In the genomic region with DNA sequence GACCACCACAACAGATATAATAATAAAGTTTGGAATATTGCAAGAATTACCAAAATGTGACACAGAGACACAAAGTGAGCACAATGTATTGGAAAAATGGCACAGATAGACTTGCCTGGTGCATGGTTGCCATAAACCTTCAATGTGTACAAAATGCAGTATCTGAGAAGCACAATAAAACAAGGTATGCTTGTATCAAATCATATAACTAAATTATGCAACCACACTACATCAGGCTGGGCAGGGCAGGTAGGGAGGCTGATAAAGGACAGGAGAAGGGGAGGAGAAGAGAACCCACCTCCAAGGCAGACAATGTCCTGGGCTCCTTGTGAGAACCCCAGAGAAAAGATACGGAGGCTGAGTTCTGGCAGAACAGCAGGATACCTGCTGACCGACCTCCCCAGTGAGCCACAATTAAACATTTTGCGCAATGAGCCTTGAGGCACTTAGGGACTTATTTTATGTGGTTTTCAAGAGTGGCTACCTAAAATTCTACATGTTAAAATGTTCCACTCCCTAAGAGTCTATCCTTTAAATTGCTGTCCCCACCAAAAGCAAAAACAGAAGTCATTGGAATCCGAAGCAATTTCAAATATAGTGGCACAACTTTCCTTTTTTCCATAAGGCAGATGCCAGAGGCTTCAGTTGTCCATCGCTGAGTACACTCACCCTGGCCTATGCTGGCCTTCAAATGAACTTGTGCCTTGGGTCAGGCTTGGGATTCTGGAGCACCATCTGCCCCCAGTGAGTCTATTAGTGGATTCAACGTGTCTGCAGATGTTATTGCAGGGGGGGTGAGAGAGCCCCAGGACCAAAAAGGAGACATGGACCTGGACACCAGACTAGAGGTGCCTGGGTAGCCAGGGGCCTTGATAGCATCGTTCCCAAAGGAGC, we compare ENCODE assay signal across 25 cellular contexts. TPM values are rescaled to one million over a fixed set of nuclear protein-coding genes. Genes with fewer than 3 reads are reported as not detected.
DNase-seq lines count a peak whose midpoint lies in the region; ATAC-seq and TF ChIP-seq lines count a peak whose summit lies in the region.
"Had no signal": no experiment of that assay in that cellular context is flagged by ENCODE, and none has a peak within 500 bp of the region (broad histone marks: within the 10 kb centered on the region; RNA-seq: fewer than 3 reads in every experiment).

No MANE protein-coding gene starts in this region.

- H3K36me3 ChIP-seq in Caco-2 (ENCODE audit: control insufficient read depth, insufficient read depth, low read length) = 0 out of 2 replicates have a peak, but pooled peaks cover 1% of the 10 kb centered on the region
- H3K36me3 ChIP-seq in naive thymus-derived CD4-positive, alpha-beta T cell (ENCODE audit: control insufficient read depth in 2 of 3, insufficient read depth in 3 of 3, low read length in 3 of 3) = no peaks in the 10 kb centered on the region
- H3K36me3 ChIP-seq: heart left ventricle, SJCRH30 had no signal

- peaks cover 34% of the 10 kb centered on the region for H3K36me3 Mint-ChIP-seq in activated CD4-positive, alpha-beta T cell treated with anti-CD3 and anti-CD28 coated beads, Interleukin-2, amount 10 ng/mL, durations not matched to agents 7 days and 5 days (ENCODE audit: low read depth)
- H3K36me3 Mint-ChIP-seq in Caco-2 (ENCODE audit: insufficient read depth, unreplicated experiment) (peaks cover 18% of the 10 kb centered on the region), CD14-positive monocyte (peaks cover 3 to 13% of the 10 kb centered on the region in 2 donors)
- peaks cover 0 to 25% (median 5%) of the 10 kb centered on the region in 5 donors for H3K36me3 Mint-ChIP-seq in naive thymus-derived CD4-positive, alpha-beta T cell

- H3K27ac Mint-ChIP-seq in activated CD4-positive, alpha-beta T cell treated with anti-CD3 and anti-CD28 coated beads, Interleukin-2, amount 10 ng/mL, durations not matched to agents 7 days and 5 days = peak overlapping the region; percentile 54
- H3K27ac Mint-ChIP-seq in Caco-2 (ENCODE audit: unreplicated experiment) (peak overlapping the region; percentile 99), CD14-positive monocyte (peak overlapping the region in 3 of 7 donors; percentile 42 to 65 (median 50))
- H3K27ac Mint-ChIP-seq in naive thymus-derived CD4-positive, alpha-beta T cell = peak overlapping the region in 4 of 9 donors; percentile 48 to 65 (median 59)
- H3K27ac Mint-ChIP-seq: HFFc6 had no signal

- no peak overlapping the region for H3K27ac ChIP-seq in naive thymus-derived CD4-positive, alpha-beta T cell (ENCODE audit: low read depth, low read length)
- H3K27ac ChIP-seq: coronary artery, heart left ventricle, SJCRH30 had no signal

- H3K9me3 Mint-ChIP-seq in activated CD4-positive, alpha-beta T cell treated with anti-CD3 and anti-CD28 coated beads, Interleukin-2, amount 10 ng/mL, durations not matched to agents 7 days and 5 days = peaks cover 6% of the 10 kb centered on the region
- H3K9me3 Mint-ChIP-seq in Caco-2 (ENCODE audit: unreplicated experiment) = no peaks in the 10 kb centered on the region
- H3K9me3 Mint-ChIP-seq in naive thymus-derived CD4-positive, alpha-beta T cell = peaks cover 0 to 10% (median 0%) of the 10 kb centered on the region in 11 donors
- H3K9me3 Mint-ChIP-seq in CD14-positive monocyte = peaks cover 0 to 8% (median 3%) of the 10 kb centered on the region in 7 donors

- H3K4me3 ChIP-seq in Caco-2 (ENCODE audit: low read depth, low read length) (no peak overlapping the region), choroid plexus epithelial cell (ENCODE audit: low read depth, low read length) (no peak overlapping the region)
- H3K4me3 ChIP-seq in naive thymus-derived CD4-positive, alpha-beta T cell (ENCODE audit: low read length) = no peak overlapping the region
- H3K4me3 ChIP-seq: coronary artery, heart left ventricle, SJCRH30 had no signal

- peaks cover 9% of the 10 kb centered on the region; the same call in 1 of the 2 replicates for H3K9me3 ChIP-seq in Caco-2
- H3K9me3 ChIP-seq in naive thymus-derived CD4-positive, alpha-beta T cell (ENCODE audit: control insufficient read depth in 2 of 3, low read length in 3 of 3) = no peaks in the 10 kb centered on the region

- H3K4me1 ChIP-seq in Caco-2 = peaks cover 44% of the 10 kb centered on the region
- peaks cover 18 to 21% of the 10 kb centered on the region in 2 donors for H3K4me1 ChIP-seq in naive thymus-derived CD4-positive, alpha-beta T cell (ENCODE audit: control insufficient read depth in 2 of 2, insufficient read depth in 2 of 2, low read length in 2 of 2)
- H3K4me1 ChIP-seq: SJCRH30 had no signal

- no peaks in the 10 kb centered on the region for H3K27me3 Mint-ChIP-seq in activated CD4-positive, alpha-beta T cell treated with anti-CD3 and anti-CD28 coated beads, Interleukin-2, amount 10 ng/mL, durations not matched to agents 7 days and 5 days
- H3K27me3 Mint-ChIP-seq in Caco-2 (ENCODE audit: insufficient read depth, unreplicated experiment) (no peaks in the 10 kb centered on the region), CD14-positive monocyte (ENCODE audit: low read depth in 3 of 3) (peaks cover 0 to 1% (median 0%) of the 10 kb centered on the region in 3 donors)
- H3K27me3 Mint-ChIP-seq in naive thymus-derived CD4-positive, alpha-beta T cell = no peaks in the 10 kb centered on the region

- no TSS peak for BruUV-seq in Caco-2 (replicated peaks; lab: Mats Ljungman, UMichigan)

- POLR2A ChIA-PET in activated CD4-positive, alpha-beta T cell treated with anti-CD3 and anti-CD28 coated beads, Interleukin-2, amount 10 ng/mL, durations not matched to agents 7 days and 5 days (lab: Charles Lee) = no interaction called here
- POLR2A ChIA-PET in Caco-2 (lab: Charles Lee) = no interaction called here
- POLR2A ChIA-PET in naive thymus-derived CD4-positive, alpha-beta T cell (lab: Charles Lee) = no interaction called here

- no peak overlapping the region for H3K4me3 Mint-ChIP-seq in activated CD4-positive, alpha-beta T cell treated with anti-CD3 and anti-CD28 coated beads, Interleukin-2, amount 10 ng/mL, durations not matched to agents 7 days and 5 days
- peak overlapping the region; percentile 85 for H3K4me3 Mint-ChIP-seq in Caco-2 (ENCODE audit: unreplicated experiment)
- peak overlapping the region in 7 of 10 donors; percentile 25 to 75 (median 33) for H3K4me3 Mint-ChIP-seq in naive thymus-derived CD4-positive, alpha-beta T cell
- H3K4me3 Mint-ChIP-seq in CD14-positive monocyte = no peak overlapping the region
- H3K4me3 Mint-ChIP-seq: HFFc6 had no signal

- no peak for ATAC-seq in naive thymus-derived CD4-positive, alpha-beta T cell
- no peak for ATAC-seq in HG02840 (IDR thresholded peaks at IDR 0.05; ENCODE audit: low FRiP score, unreplicated experiment)
- ATAC-seq: heart left ventricle had no signal

- CTCF ChIA-PET in activated CD4-positive, alpha-beta T cell treated with anti-CD3 and anti-CD28 coated beads, Interleukin-2, amount 10 ng/mL, durations not matched to agents 7 days and 5 days (lab: Charles Lee) = interaction anchor here (1.1 kb wide), 1 partner anchor 19 kb away, joined by 3 read pairs; no protein-coding TSS in a partner anchor
- CTCF ChIA-PET in Caco-2 (lab: Charles Lee) = no interaction called here
- CTCF ChIA-PET in naive thymus-derived CD4-positive, alpha-beta T cell (lab: Charles Lee) = interaction anchor here (0.6 kb wide), 1 partner anchor 64 kb away, joined by 5 read pairs; no protein-coding TSS in a partner anchor

- no peaks in the 10 kb centered on the region for H3K27me3 ChIP-seq in Caco-2 (replicated peaks; ENCODE audit: control insufficient read depth, insufficient read depth, low read length)
- no peaks in the 10 kb centered on the region for H3K27me3 ChIP-seq in naive thymus-derived CD4-positive, alpha-beta T cell (ENCODE audit: control insufficient read depth in 2 of 2, insufficient read depth in 2 of 2, low read length in 2 of 2)
- H3K27me3 ChIP-seq: heart left ventricle, SJCRH30 had no signal

- TF ChIP-seq CTCF in Caco-2 (IDR thresholded peaks at IDR 0.05; ENCODE audit: insufficient read depth in 1 of 2, low read depth in 1 of 2, low read length in 1 of 2, severe bottlenecking in 1 of 2, unreplicated experiment in 1 of 2) = no peak
- TF ChIP-seq CTCF in choroid plexus epithelial cell (conservative IDR thresholded peaks at IDR 0.05; ENCODE audit: low read depth, low read length) = no peak
- TF ChIP-seq CTCF in CD14-positive monocyte (IDR thresholded peaks at IDR 0.05) = no peak

- intact Hi-C loops in Caco-2 (cut with micrococcal nuclease; ENCODE audit: unreplicated experiment) (no loop called here), CD14-positive monocyte (cut with micrococcal nuclease) (loop anchor here in 1 of 2 donors (2.0 kb wide), 1 partner anchor 14 kb away; no protein-coding TSS in a partner anchor)
- intact Hi-C loops in naive thymus-derived CD4-positive, alpha-beta T cell (cut with micrococcal nuclease) = loop anchor here in 1 of 2 donors (1.0 kb wide), 1 partner anchor 13 kb away; no protein-coding TSS in a partner anchor

- peaks cover 59% of the 10 kb centered on the region for H3K4me1 Mint-ChIP-seq in activated CD4-positive, alpha-beta T cell treated with anti-CD3 and anti-CD28 coated beads, Interleukin-2, amount 10 ng/mL, durations not matched to agents 7 days and 5 days
- H3K4me1 Mint-ChIP-seq in Caco-2 (ENCODE audit: low read depth, unreplicated experiment) (peaks cover 30% of the 10 kb centered on the region), CD14-positive monocyte (peaks cover 67% of the 10 kb centered on the region)
- H3K4me1 Mint-ChIP-seq in naive thymus-derived CD4-positive, alpha-beta T cell = peaks cover 21 to 54% (median 50%) of the 10 kb centered on the region in 7 donors

- no peak for DNase-seq in activated CD4-positive, alpha-beta T cell treated with anti-CD3 and anti-CD28 coated beads, Interleukin-2, amount 10 ng/mL, durations not matched to agents 7 days and 5 days
- no peak for DNase-seq in activated CD4-positive, alpha-beta T cell treated with anti-CD3 and anti-CD28 coated beads for 1 hour
- DNase-seq in Caco-2 (no peak), choroid plexus epithelial cell (ENCODE audit: low read depth) (peak; percentile 30), CD14-positive monocyte (ENCODE audit: low spot score) (no peak), CD1c-positive myeloid dendritic cell (ENCODE audit: extremely low spot score) (no peak)
- no peak for DNase-seq in naive thymus-derived CD4-positive, alpha-beta T cell
- DNase-seq: activated CD4-positive, CD25-positive, alpha-beta regulatory T cell treated with anti-CD3 and anti-CD28 coated beads, Interleukin-2, amount 50 U/mL, for 72 hours; activated T-cell treated with anti-CD3 and anti-CD28 coated beads, Interleukin-2, amount 50 U/mL, for 1 hour; anterior cingulate cortex; DMS79; effector memory CD4-positive, alpha-beta T cell; erythroblast; GDM1; GOT3; heart left ventricle; HFFc6; NCI-H2029 treated with DMSO at 0.1 percent for 48 hours; NCI-H345; posterior cingulate gyrus; SJCRH30; stimulated activated CD4-positive, alpha-beta T cell treated with anti-CD3 and anti-CD28 coated beads, Interleukin-15, amount 100 ng/mL, for 24 hours; stimulated activated naive CD4-positive, alpha-beta T cell had no signal

RNA-seq across cellular contexts. Expression of gene WDFY1, which starts 16.8 kb away (rescaled TPM):
- 10 to 100 TPM; 79.2 to 82.5 TPM for total RNA-seq in activated CD4-positive, alpha-beta T cell treated with anti-CD3 and anti-CD28 coated beads, Interleukin-2, amount 10 ng/mL, durations not matched to agents 7 days and 5 days
- total RNA-seq in Caco-2 (2022) = 110 and 123 TPM in 2 replicates
- total RNA-seq in naive thymus-derived CD4-positive, alpha-beta T cell = 10 to 100 TPM; 25.3 to 80.1 (median 29.9) TPM
- polyA plus RNA-seq in naive thymus-derived CD4-positive, alpha-beta T cell = 10 to 100 TPM; 13.9 to 15.0 TPM
- 10 to 100 TPM; 31.7 to 40.7 TPM for polyA plus RNA-seq in CD14-positive monocyte

RNA-seq across cellular contexts. Expression of gene MRPL44, which starts 28.9 kb away (rescaled TPM):
- 10 to 100 TPM; 29.6 to 32.1 TPM for total RNA-seq in activated CD4-positive, alpha-beta T cell treated with anti-CD3 and anti-CD28 coated beads, Interleukin-2, amount 10 ng/mL, durations not matched to agents 7 days and 5 days
- 64.9 and 66.6 TPM in 2 replicates for total RNA-seq in Caco-2 (2022)
- total RNA-seq in naive thymus-derived CD4-positive, alpha-beta T cell = 10 to 100 TPM; 18.0 to 31.2 (median 26.8) TPM
- polyA plus RNA-seq in naive thymus-derived CD4-positive, alpha-beta T cell = 10 to 100 TPM; 33.1 to 36.2 TPM
- 10 to 100 TPM; 25.7 to 28.4 TPM for polyA plus RNA-seq in CD14-positive monocyte

Comparison
In these comparisons a context has a peak if more than half of its experiments do, and no peak if none do; other contexts are left out.
1. H3K4me3 Mint-ChIP-seq: peak in Caco-2 (single experiment) and naive thymus-derived CD4-positive, alpha-beta T cell (7 of 10); none in activated CD4-positive, alpha-beta T cell treated with anti-CD3 and anti-CD28 coated beads, Interleukin-2, amount 10 ng/mL, durations not matched to agents 7 days and 5 days (single experiment) and CD14-positive monocyte (0 of 2).